In the genomic region with DNA sequence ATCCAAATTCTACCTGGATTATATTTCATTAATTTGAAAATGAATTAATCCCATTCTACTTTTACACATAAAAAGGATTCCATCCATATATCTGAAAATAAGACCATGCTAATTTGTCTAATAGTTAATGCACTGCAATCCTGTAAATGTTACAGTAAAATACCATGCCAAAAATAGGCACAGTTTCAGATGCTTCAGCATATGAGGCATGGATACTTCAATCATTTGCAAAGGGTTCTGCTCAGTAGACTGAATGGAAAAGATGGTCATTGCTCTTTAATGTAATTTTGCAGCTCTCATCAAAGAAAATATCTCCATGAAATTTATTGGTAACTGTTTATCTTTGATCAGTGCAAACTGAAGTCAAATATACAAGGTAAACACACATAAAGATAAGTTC, we compare ENCODE assay signal across 36 cellular contexts.
"Had no signal": no experiment of that assay in that cellular context is flagged by ENCODE, and none has a peak within 500 bp of the region (broad histone marks: within the 10 kb centered on the region; RNA-seq: fewer than 3 reads in every experiment).

No MANE protein-coding gene starts in this region.

- H3K27ac ChIP-seq: Peyer's patch, SJSA1, VCaP had no signal

- H3K27me3 ChIP-seq: Peyer's patch, SJSA1 had no signal

- H3K4me1 ChIP-seq: Peyer's patch had no signal

- ATAC-seq: activated CD8-positive, alpha-beta memory T cell treated with anti-CD3 and anti-CD28 coated beads, Interleukin-2, amount 10 ng/mL, durations not matched to agents 7 days and 5 days; activated naive CD8-positive, alpha-beta T cell treated with anti-CD3 and anti-CD28 coated beads, Interleukin-2, amount 50 U/mL, for 24 hours; PC-3; SK-N-SH treated with all-trans-retinoic acid at 6 μM for 48 hours had no signal

- H3K9me3 ChIP-seq: Peyer's patch, SJSA1 had no signal

- DNase-seq: activated B cell treated with CpG ODN at 0.5 μM for 24 hours; activated CD4-positive, alpha-beta memory T cell treated with anti-CD3 and anti-CD28 coated beads for 36 hours; activated CD4-positive, alpha-beta T cell treated with anti-CD3 and anti-CD28 coated beads for 4 hours; activated CD4-positive, alpha-beta T cell treated with anti-CD3 and anti-CD28 coated beads, Interleukin-2, amount 50 U/mL, for 1 hour; activated CD4-positive, CD25-positive, alpha-beta regulatory T cell treated with anti-CD3 and anti-CD28 coated beads, Interleukin-2, amount 50 U/mL, for 72 hours; activated CD8-positive, alpha-beta memory T cell treated with anti-CD3 and anti-CD28 coated beads, Interleukin-2, amount 10 ng/mL, durations not matched to agents 7 days and 5 days; activated CD8-positive, alpha-beta memory T cell treated with anti-CD3 and anti-CD28 coated beads, Interleukin-2, amount 50 U/mL, for 48 hours; activated effector memory CD4-positive, alpha-beta T cell treated with Interleukin-2 at 50 U/mL for 16 hours; activated naive CD4-positive, alpha-beta T cell treated with anti-CD3 and anti-CD28 coated beads, Interleukin-2, amount 10 ng/mL, durations not matched to agents 7 days and 5 days; activated naive CD8-positive, alpha-beta T cell treated with anti-CD3 and anti-CD28 coated beads, Interleukin-2, amount 50 U/mL, for 24 hours; activated T-cell treated with anti-CD3 and anti-CD28 coated beads, Interleukin-2, amount 50 U/mL, for 48 hours; anterior cingulate cortex; central memory CD4-positive, alpha-beta T cell; MM.1S; MV-4-11; NCI-H1092; NCI-H1436 treated with DMSO at 0.1 percent for 48 hours; NCI-H187; NCI-H2029 treated with DMSO at 0.1 percent for 48 hours; NCI-H2107; NCI-H2171; NCI-H510A; NCI-H526; NCI-H748 treated with DMSO at 0.1 percent for 48 hours; NK-92 treated with Interleukin-12 subunit alpha and Interleukin-12 subunit beta, amount 100 ng/mL, for 24 hours; PC-3; Peyer's patch; RPMI8226; SHP77 treated with DMSO at 0.1 percent for 48 hours; SW 1271; T-helper 1 cell; T-helper 2 cell; T-helper 9 cell had no signal

- H3K4me3 ChIP-seq: Peyer's patch, SJSA1 had no signal

- H3K36me3 ChIP-seq: Peyer's patch, SJSA1 had no signal
